Comparison of ENCODE assay signal across 27 cellular contexts in the genomic region with DNA sequence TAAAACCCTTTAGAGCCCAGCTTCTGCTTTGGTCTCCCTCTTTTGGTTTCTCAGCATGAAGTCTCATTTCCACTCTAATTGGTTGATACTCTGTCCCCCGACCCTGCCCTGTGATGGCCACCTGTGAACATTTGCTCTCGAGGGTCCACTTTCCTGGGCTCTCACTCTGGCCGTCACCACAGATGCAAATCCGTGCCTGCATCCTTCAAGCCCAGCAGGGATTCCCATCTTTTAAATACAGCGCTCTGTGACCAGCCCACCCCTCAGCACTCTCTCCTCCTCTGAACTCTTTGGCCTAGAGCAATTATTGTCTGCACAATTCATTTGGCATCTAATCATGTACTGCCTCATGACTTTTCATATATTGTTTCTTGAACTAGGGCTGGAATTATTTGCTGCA. TPM values are rescaled to one million over a fixed set of nuclear protein-coding genes. Genes with fewer than 3 reads are reported as not detected.
"Had no signal": no experiment of that assay in that cellular context is flagged by ENCODE, and none has a peak within 500 bp of the region (broad histone marks: within the 10 kb centered on the region; RNA-seq: fewer than 3 reads in every experiment).

No MANE protein-coding gene starts in this region.

- H3K36me3 ChIP-seq: colonic mucosa, esophagus squamous epithelium, lower lobe of right lung, ovary, right lobe of liver, suprapubic skin, transverse colon, upper lobe of right lung, vagina had no signal

- H3K27ac ChIP-seq: colonic mucosa, esophagus squamous epithelium, heart right ventricle, lower lobe of right lung, ovary, right lobe of liver, suprapubic skin, transverse colon, upper lobe of right lung, vagina had no signal

- H3K9me3 ChIP-seq: colonic mucosa, lower lobe of right lung, ovary, right lobe of liver, suprapubic skin, transverse colon, upper lobe of right lung, vagina had no signal

- H3K4me1 Mint-ChIP-seq: stimulated activated naive CD8-positive, alpha-beta T cell treated with anti-CD3 and anti-CD28 coated beads, Interleukin-15, amount 100 ng/mL, for 72 hours had no signal

- H3K9me3 Mint-ChIP-seq: dendritic cell treated with granulocyte-macrophage colony-stimulating factor and Interleukin-4, amounts not matched to agents 40 ng/mL and 50 ng/mL, for 4 days; stimulated activated naive CD8-positive, alpha-beta T cell treated with anti-CD3 and anti-CD28 coated beads, Interleukin-15, amount 100 ng/mL, for 72 hours had no signal

- H3K4me1 ChIP-seq: colonic mucosa, esophagus squamous epithelium, lower lobe of right lung, right lobe of liver, suprapubic skin, transverse colon had no signal

- H3K27ac Mint-ChIP-seq: dendritic cell treated with granulocyte-macrophage colony-stimulating factor and Interleukin-4, amounts not matched to agents 40 ng/mL and 50 ng/mL, for 4 days; nephron progenitor cell; stimulated activated naive CD8-positive, alpha-beta T cell treated with anti-CD3 and anti-CD28 coated beads, Interleukin-15, amount 100 ng/mL, for 72 hours had no signal

- ATAC-seq: heart right ventricle; left ventricle myocardium superior; lower lobe of right lung; naive thymus-derived CD8-positive, alpha-beta T cell; right lobe of liver; stimulated activated naive CD8-positive, alpha-beta T cell treated with anti-CD3 and anti-CD28 coated beads, Interleukin-15, amount 100 ng/mL, for 72 hours; upper lobe of right lung had no signal

- H3K4me3 ChIP-seq: colonic mucosa, esophagus squamous epithelium, heart right ventricle, lower lobe of right lung, ovary, right lobe of liver, suprapubic skin, transverse colon, upper lobe of right lung, vagina had no signal

- H3K27me3 ChIP-seq: colonic mucosa, ovary, right lobe of liver, vagina had no signal

- DNase-seq: colonic mucosa; effector CD8-positive, alpha-beta T cell; erythroblast; esophagus squamous epithelium; foreskin melanocyte; glutamatergic neuron; heart right ventricle; left ventricle myocardium superior; lower lobe of right lung; naive thymus-derived CD8-positive, alpha-beta T cell; nephron progenitor cell; occipital lobe; ovary; right lobe of liver; small intestine; stimulated activated CD4-positive, alpha-beta T cell treated with anti-CD3 and anti-CD28 coated beads, Interleukin-12 subunit alpha, Interleukin-12 subunit beta, amount 100 ng/mL, for 4 hours; stimulated activated CD4-positive, alpha-beta T cell treated with anti-CD3 and anti-CD28 coated beads, Interleukin-1b, Interleukin-23, amount 100 ng/mL, for 48 hours; stimulated activated CD4-positive, alpha-beta T cell treated with anti-CD3 and anti-CD28 coated beads, Interleukin-4, amount 100 ng/mL, for 1 hour; stimulated activated CD8-positive, alpha-beta memory T cell treated with anti-CD3 and anti-CD28 coated beads, Interleukin-4, amount 100 ng/mL, for 48 hours; stimulated activated naive CD4-positive, alpha-beta T cell; stimulated activated naive CD8-positive, alpha-beta T cell treated with anti-CD3 and anti-CD28 coated beads, Interleukin-15, amount 100 ng/mL, for 72 hours; transverse colon; upper lobe of right lung had no signal

- H3K4me3 Mint-ChIP-seq: dendritic cell treated with granulocyte-macrophage colony-stimulating factor and Interleukin-4, amounts not matched to agents 40 ng/mL and 50 ng/mL, for 4 days; naive thymus-derived CD8-positive, alpha-beta T cell; nephron progenitor cell; stimulated activated naive CD8-positive, alpha-beta T cell treated with anti-CD3 and anti-CD28 coated beads, Interleukin-15, amount 100 ng/mL, for 72 hours had no signal

RNA-seq across cellular contexts. Expression of a gene that starts 26.0 kb away (rescaled TPM):
- total RNA-seq: naive thymus-derived CD8-positive, alpha-beta T cell; pulmonary artery endothelial cell had no signal
- polyA plus RNA-seq: naive thymus-derived CD8-positive, alpha-beta T cell had no signal
